Comparison of ENCODE assay signal across 22 cellular contexts in genomic region chr6:135525550-135525949, GRCh38.
"Had no signal": no experiment of that assay in that cellular context is flagged by ENCODE, and none has a peak within 500 bp of the region (broad histone marks: within the 10 kb centered on the region; RNA-seq: fewer than 3 reads in every experiment).

No MANE protein-coding gene starts in this region.

- H3K4me1 ChIP-seq: colonic mucosa, gastrocnemius medialis, left lung, right atrium auricular region, vagina had no signal

- H3K36me3 ChIP-seq: brain microvascular endothelial cell, colonic mucosa, gastrocnemius medialis, heart left ventricle, left lung, right atrium auricular region, vagina had no signal

- H3K9me3 ChIP-seq: colonic mucosa, gastrocnemius medialis, heart left ventricle, left lung, right atrium auricular region, vagina had no signal

- H3K4me3 ChIP-seq: colonic mucosa, gastrocnemius medialis, heart left ventricle, left lung, right atrium auricular region, vagina had no signal

- H3K27me3 ChIP-seq: brain microvascular endothelial cell, colonic mucosa, gastrocnemius medialis, heart left ventricle, right atrium auricular region, vagina had no signal

- H3K27ac ChIP-seq: brain microvascular endothelial cell, colonic mucosa, epithelial cell of prostate, gastrocnemius medialis, heart left ventricle, left lung, right atrium auricular region, vagina had no signal

- DNase-seq: activated CD4-positive, alpha-beta T cell treated with anti-CD3 and anti-CD28 coated beads for 48 hours; activated CD4-positive, CD25-positive, alpha-beta regulatory T cell; activated CD8-positive, alpha-beta T cell treated with anti-CD3 and anti-CD28 coated beads, Interleukin-2, amount 10 ng/mL, durations not matched to agents 7 days and 5 days; activated naive CD4-positive, alpha-beta T cell treated with anti-CD3 and anti-CD28 coated beads, Interleukin-2, amount 10 ng/mL, durations not matched to agents 7 days and 5 days; activated naive CD8-positive, alpha-beta T cell treated with anti-CD3 and anti-CD28 coated beads, Interleukin-2, amount 50 U/mL, for 24 hours; activated T-cell treated with anti-CD3 and anti-CD28 coated beads, Interleukin-2, amount 50 U/mL, for 24 hours; aorta; brain microvascular endothelial cell; central memory CD4-positive, alpha-beta T cell; colonic mucosa; endodermal cell; gastrocnemius medialis; heart left ventricle; left lung; nephron progenitor cell; stimulated activated CD4-positive, alpha-beta T cell treated with anti-CD3 and anti-CD28 coated beads, Interleukin-2, amount 100 ng/mL, for 24 hours; stimulated activated naive CD8-positive, alpha-beta T cell treated with anti-CD3 and anti-CD28 coated beads, Interleukin-15, Interleukin-2, amounts not matched to agents 100 U/mL and 50 U/mL, for 24 hours; T-helper 9 cell; trophoblast cell had no signal
